In the genomic region with DNA sequence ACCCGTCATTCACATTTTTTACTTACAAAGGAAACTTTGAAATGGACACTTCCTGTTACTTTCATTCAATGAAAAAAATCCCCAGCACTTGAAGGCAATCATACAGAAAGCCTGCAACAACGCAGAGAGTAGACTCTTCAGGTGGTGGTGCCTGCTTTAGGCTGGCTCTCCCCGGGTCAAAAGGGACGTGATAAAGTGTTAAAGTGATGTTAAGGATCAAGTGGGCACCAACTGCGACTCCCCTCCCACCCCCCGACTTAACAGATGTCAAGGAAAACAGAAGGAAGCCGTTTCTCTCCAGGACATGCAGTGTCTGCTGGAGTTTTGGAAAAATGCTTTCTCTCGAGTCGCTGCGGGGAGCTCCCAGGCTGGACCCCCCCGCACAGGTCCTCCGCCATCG, we compare ENCODE assay signal across 1 cellular context.
TF ChIP-seq lines count a peak whose summit lies in the region.

No MANE protein-coding gene starts in this region.

TF ChIP-seq in HCT116, 20 proteins besides CTCF, POLR2A, EP300 and RAD21 (continued from another document):
- TF ChIP-seq SIN3A (IDR thresholded peaks at IDR 0.05; ENCODE audit: low read depth) (no peak), FOSL1 (IDR thresholded peaks at IDR 0.05; ENCODE audit: low read depth) (no peak), YY1 (IDR thresholded peaks at IDR 0.05; ENCODE audit: extremely low read depth, insufficient replicate concordance, low read depth, low read length) (no peak), EZH2phosphoT487 (IDR thresholded peaks at IDR 0.05; ENCODE audit: borderline replicate concordance) (no peak), ATF3 (IDR thresholded peaks at IDR 0.05) (no peak)
TF ChIP-seq in HCT116: peak in this region for 0.
